ENCODE assay signal across 1 cellular context in genomic region chr3:38579146-38579545, GRCh38.
TF ChIP-seq lines count a peak whose summit lies in the region.

No MANE protein-coding gene starts in this region.

TF ChIP-seq in GM23338, 12 proteins besides CTCF, POLR2A, EP300 and RAD21 (continued from another document):
- TF ChIP-seq ETS1 (IDR thresholded peaks at IDR 0.05) (no peak), JUNB (IDR thresholded peaks at IDR 0.05; ENCODE audit: unreplicated experiment) (no peak)
